11 cellular contexts compared by ENCODE assay signal in the genomic region with DNA sequence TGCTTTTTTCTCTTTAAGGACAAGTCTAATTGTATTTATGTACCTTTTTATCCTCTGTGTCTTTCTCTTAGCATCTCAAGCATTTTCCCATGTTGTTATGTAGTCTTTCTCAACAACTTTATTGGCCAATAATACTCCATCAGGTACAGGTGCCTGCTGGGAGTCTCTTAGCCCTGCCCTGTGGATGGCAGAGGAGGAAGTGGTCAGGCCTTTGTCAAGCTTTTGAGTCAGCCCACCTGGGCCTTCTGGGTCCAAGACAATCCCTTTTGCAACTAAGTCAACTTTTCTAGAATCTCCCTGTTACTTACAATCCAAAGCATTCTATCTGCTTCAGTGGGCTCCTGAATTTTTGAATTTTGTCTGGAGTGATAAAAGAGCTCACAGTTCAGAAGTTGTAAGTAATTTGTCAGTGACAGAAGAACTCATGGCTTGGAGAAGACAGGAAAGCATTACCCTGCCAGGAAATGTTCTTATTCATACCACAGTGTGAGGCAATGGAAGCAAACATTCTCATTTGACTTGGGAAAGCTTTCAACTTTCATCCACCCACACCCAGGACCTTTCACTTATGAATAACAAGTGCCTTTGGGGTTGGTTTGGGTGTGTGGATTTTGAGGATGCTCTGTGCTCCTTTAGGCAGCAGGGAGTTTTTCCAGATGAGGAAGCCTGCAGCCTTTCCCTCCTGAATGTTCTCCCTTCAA.
A peak's percentile ranks its signal among the peaks of the same experiment; 100 is the strongest.
DNase-seq lines count a peak whose midpoint lies in the region; ATAC-seq, FAIRE-seq and TF ChIP-seq lines count a peak whose summit lies in the region.
"Had no signal": no experiment of that assay in that cellular context is flagged by ENCODE, and none has a peak within 500 bp of the region (broad histone marks: within the 10 kb centered on the region; RNA-seq: fewer than 3 reads in every experiment).

No MANE protein-coding gene starts in this region.

- TF ChIP-seq CTCF in OCI-LY7 (conservative IDR thresholded peaks at IDR 0.05; ENCODE audit: low read length) (no peak), pancreas (IDR thresholded peaks at IDR 0.05) (no peak)

- CTCF ChIA-PET in OCI-LY7 (lab: Charles Lee; ENCODE audit: unreplicated experiment), result no interaction called here

- peak overlapping the region; percentile 16; the same call in 1 of the 2 replicates for H2AFZ ChIP-seq in OCI-LY7 (ENCODE audit: low read length)

- H3K27me3 ChIP-seq in BLaER1, result no peaks in the 10 kb centered on the region
- no peaks in the 10 kb centered on the region for H3K27me3 ChIP-seq in pancreas

- no peak overlapping the region for H3K27ac ChIP-seq in BLaER1
- no peak overlapping the region for H3K27ac ChIP-seq in OCI-LY7 (ENCODE audit: low read depth, low read length, poor library complexity, severe bottlenecking)
- H3K27ac ChIP-seq in pancreas, result no peak overlapping the region

- H3K4me3 ChIP-seq in BLaER1 (no peak overlapping the region), OCI-LY7 (ENCODE audit: low read depth, low read length, poor library complexity, severe bottlenecking) (no peak overlapping the region), pancreas (no peak overlapping the region)

- POLR2A ChIA-PET in OCI-LY7 (lab: Charles Lee), result no interaction called here

- no TSS peak for BruUV-seq in OCI-LY7 (replicated peaks; lab: Mats Ljungman, UMichigan)

- H3K9me2 ChIP-seq in OCI-LY7 (ENCODE audit: insufficient read depth, low read length), result no peaks in the 10 kb centered on the region

- DNase-seq in OCI-LY7 (ENCODE audit: low spot score) (no peak), fibroblast of gingiva (ENCODE audit: low read depth) (peak; percentile 89), pancreas (no peak), CD1c-positive myeloid dendritic cell (ENCODE audit: extremely low spot score) (no peak), medulla oblongata (ENCODE audit: extremely low spot score) (no peak)
- DNase-seq: amygdala, T-helper 17 cell, trophoblast cell had no signal

- no peaks in the 10 kb centered on the region for H4K20me1 ChIP-seq in BLaER1
- no peaks in the 10 kb centered on the region for H4K20me1 ChIP-seq in OCI-LY7 (ENCODE audit: insufficient read depth, low read length)

- no peaks in the 10 kb centered on the region for H3K79me2 ChIP-seq in OCI-LY7 (ENCODE audit: insufficient read depth, low read depth, low read length)

- peak overlapping the region; percentile 18; the same call in 1 of the 2 replicates for H3K4me2 ChIP-seq in BLaER1
- no peak overlapping the region for H3K4me2 ChIP-seq in OCI-LY7 (ENCODE audit: low read length)

- intact Hi-C loops in OCI-LY7 (cut with micrococcal nuclease; ENCODE audit: unreplicated experiment), result no loop called here
- intact Hi-C loops in pancreas (cut with DNase I), result loop anchor here in 1 of 3 donors (10.0 kb wide), 1 partner anchor 64 kb away; no protein-coding TSS in a partner anchor

- FAIRE-seq in pancreas (lab: Jason Lieb, UNC), result no peak

- H3K36me3 ChIP-seq in BLaER1, result no peaks in the 10 kb centered on the region
- H3K36me3 ChIP-seq in OCI-LY7 (ENCODE audit: insufficient read depth, low read length), result no peaks in the 10 kb centered on the region
- H3K36me3 ChIP-seq in pancreas, result no peaks in the 10 kb centered on the region

- ATAC-seq in pancreas (peak in 3 of 4 donors; percentile 24 to 63 (median 40)), HG03159 (IDR thresholded peaks at IDR 0.05; ENCODE audit: unreplicated experiment) (no peak), GM19452 (IDR thresholded peaks at IDR 0.05; ENCODE audit: unreplicated experiment) (no peak)
- ATAC-seq: T-helper 17 cell had no signal

- peaks cover 33% of the 10 kb centered on the region for H3K4me1 ChIP-seq in BLaER1
- no peaks in the 10 kb centered on the region for H3K4me1 ChIP-seq in OCI-LY7 (ENCODE audit: insufficient read depth, low read length, poor library complexity, severe bottlenecking)
- no peaks in the 10 kb centered on the region for H3K4me1 ChIP-seq in pancreas

- no peak overlapping the region for H3K9ac ChIP-seq in BLaER1

- H3K9me3 ChIP-seq in BLaER1 (peaks cover 10% of the 10 kb centered on the region), OCI-LY7 (ENCODE audit: low read length) (no peaks in the 10 kb centered on the region), pancreas (no peaks in the 10 kb centered on the region)

Comparison
In these comparisons a context has a peak if more than half of its experiments do, and no peak if none do; other contexts are left out.
1. ATAC-seq: peak in pancreas (3 of 4); none in HG03159 (single experiment) and GM19452 (single experiment).